Comparison of ENCODE assay signal across 7 cellular contexts in genomic region chr1:224185208-224185607, GRCh38. TPM values are rescaled to one million over a fixed set of nuclear protein-coding genes. Genes with fewer than 3 reads are reported as not detected.
DNase-seq lines count a peak whose midpoint lies in the region; ATAC-seq and TF ChIP-seq lines count a peak whose summit lies in the region.

No MANE protein-coding gene starts in this region.

- no peak for DNase-seq in Calu3
- no peak for DNase-seq in HL-60 (ENCODE audit: low read depth in 1 of 2, low spot score in 1 of 2)
- no peak for DNase-seq in astrocyte of the cerebellum (ENCODE audit: low read depth)
- DNase-seq in neuronal stem cell (ENCODE audit: low spot score), result no peak
- no peak for DNase-seq in NCI-H82 treated with DMSO at 0.1 percent for 48 hours (lab: John Stamatoyannopoulos, UW; ENCODE audit: unreplicated experiment)
- DNase-seq in upper lobe of left lung, result no peak

- H3K9me3 Mint-ChIP-seq in Calu3 (ENCODE audit: low read depth, unreplicated experiment), result no peaks in the 10 kb centered on the region

- H3K27me3 ChIP-seq in HL-60 (ENCODE audit: insufficient read depth, poor library complexity, severe bottlenecking) (no peaks in the 10 kb centered on the region), neuronal stem cell (ENCODE audit: control insufficient read depth in 3 of 3, insufficient read depth in 3 of 3, low read depth in 1 of 3, low read length in 3 of 3) (no peaks in the 10 kb centered on the region), upper lobe of left lung (no peaks in the 10 kb centered on the region)

- no peak overlapping the region for H2AFZ ChIP-seq in neuronal stem cell (ENCODE audit: low read length)

- H3K36me3 ChIP-seq in neuronal stem cell (replicated peaks in 1 of 2; ENCODE audit: control insufficient read depth in 2 of 2, insufficient read depth in 2 of 2, low read length in 2 of 2), result peaks cover 0 to 42% of the 10 kb centered on the region in 2 donors
- peaks cover 0 to 13% (median 0%) of the 10 kb centered on the region in 4 donors for H3K36me3 ChIP-seq in upper lobe of left lung

- H3K14ac ChIP-seq in neuronal stem cell (ENCODE audit: low read length), result no peak overlapping the region

- no peak overlapping the region for H2AK5ac ChIP-seq in neuronal stem cell (ENCODE audit: low read depth, low read length)

- no peak overlapping the region for H2BK12ac ChIP-seq in neuronal stem cell (ENCODE audit: low read length)

- intact Hi-C loops in Calu3 (cut with micrococcal nuclease; ENCODE audit: unreplicated experiment), result no loop called here

- H3K36me3 Mint-ChIP-seq in Calu3 (ENCODE audit: insufficient read depth, unreplicated experiment), result peaks cover 34% of the 10 kb centered on the region

- H3K27ac ChIP-seq in HL-60 (replicated peaks), result no peak overlapping the region
- H3K27ac ChIP-seq in neuronal stem cell (replicated peaks; ENCODE audit: low read length), result no peak overlapping the region
- no peak overlapping the region for H3K27ac ChIP-seq in upper lobe of left lung

- H3K4ac ChIP-seq in neuronal stem cell (ENCODE audit: low read length), result no peak overlapping the region

- no peak for ATAC-seq in GM21360 (IDR thresholded peaks at IDR 0.05; ENCODE audit: unreplicated experiment)
- ATAC-seq in upper lobe of left lung (ENCODE audit: low FRiP score in 2 of 2), result no peak

- peaks cover 4% of the 10 kb centered on the region for H3K79me1 ChIP-seq in neuronal stem cell (ENCODE audit: low read depth, low read length)

- in situ Hi-C loops in astrocyte of the cerebellum (cut with HindIII; ENCODE audit: low sequenced_read_pairs), result no loop called here

- no peak for TF ChIP-seq POLR2A in upper lobe of left lung (IDR thresholded peaks at IDR 0.05)

- H3K4me1 ChIP-seq in neuronal stem cell (ENCODE audit: control insufficient read depth in 2 of 2, insufficient read depth in 1 of 2, low read depth in 1 of 2, low read length in 2 of 2) (peaks cover 4 to 5% of the 10 kb centered on the region in 2 donors), upper lobe of left lung (peaks cover 18 to 28% (median 23%) of the 10 kb centered on the region in 4 donors)

- no peaks in the 10 kb centered on the region for H3K27me3 Mint-ChIP-seq in Calu3 (ENCODE audit: unreplicated experiment)

- no peak overlapping the region for H2BK15ac ChIP-seq in neuronal stem cell (ENCODE audit: low read length)

- H3K4me3 Mint-ChIP-seq in Calu3 (ENCODE audit: low read depth, unreplicated experiment), result peak overlapping the region; percentile 88

- H3K23ac ChIP-seq in neuronal stem cell (ENCODE audit: low read depth, low read length, poor library complexity), result peak overlapping the region; percentile 43

- no peak overlapping the region for H3K4me2 ChIP-seq in neuronal stem cell (ENCODE audit: insufficient read depth, low read length, poor library complexity, severe bottlenecking)

- H4K91ac ChIP-seq in neuronal stem cell (ENCODE audit: low read depth, low read length, poor library complexity), result no peak overlapping the region

- no peak overlapping the region for H2BK5ac ChIP-seq in neuronal stem cell (ENCODE audit: low read length)

- no peak overlapping the region for H2BK120ac ChIP-seq in neuronal stem cell (ENCODE audit: low read depth, low read length)

- H4K8ac ChIP-seq in neuronal stem cell (ENCODE audit: low read depth, low read length), result no peak overlapping the region

- no peak overlapping the region for H3K18ac ChIP-seq in neuronal stem cell (ENCODE audit: low read length)

- H3K9ac ChIP-seq in neuronal stem cell (ENCODE audit: low read depth, low read length, poor library complexity), result no peak overlapping the region

- BruUV-seq in Calu3 (replicated peaks; lab: Mats Ljungman, UMichigan), result no TSS peak

- TF ChIP-seq CTCF in Calu3 (IDR thresholded peaks at IDR 0.05; ENCODE audit: unreplicated experiment) (no peak), HL-60 (IDR thresholded peaks at IDR 0.05; ENCODE audit: insufficient read depth, low read length) (no peak), astrocyte of the cerebellum (IDR thresholded peaks at IDR 0.05; ENCODE audit: low read depth, low read length, missing control alignments) (no peak), upper lobe of left lung (IDR thresholded peaks at IDR 0.05) (no peak)

- H3K4me3 ChIP-seq in HL-60 (replicated peaks; ENCODE audit: insufficient read depth, low read length), result peak overlapping the region; percentile 81
- peak overlapping the region; percentile 7 for H3K4me3 ChIP-seq in astrocyte of the cerebellum (ENCODE audit: low read depth, low read length)
- H3K4me3 ChIP-seq in neuronal stem cell (ENCODE audit: low read length in 2 of 2), result no peak overlapping the region
- no peak overlapping the region for H3K4me3 ChIP-seq in upper lobe of left lung

- no peak for TF ChIP-seq EP300 in upper lobe of left lung (IDR thresholded peaks at IDR 0.05)

- CTCF ChIA-PET in Calu3 (lab: Charles Lee), result no interaction called here

- no CpG with 5 or more reads among the region's 8 CpGs for WGBS in neuronal stem cell (ENCODE audit: extremely low coverage in 2 of 2, insufficient read length in 2 of 2, insufficient replicate concordance in 1 of 2), 2 donors
- 91 to 96% methylated on average over 8 of the region's 8 CpGs for WGBS in upper lobe of left lung, 2 donors

- H3K4me1 Mint-ChIP-seq in Calu3 (ENCODE audit: low read depth, unreplicated experiment), result peaks cover 19% of the 10 kb centered on the region

- H3K27ac Mint-ChIP-seq in Calu3 (ENCODE audit: unreplicated experiment), result no peak overlapping the region

- peaks cover 2 to 26% of the 10 kb centered on the region in 2 donors for H3K9me3 ChIP-seq in neuronal stem cell (replicated peaks in 1 of 2; ENCODE audit: control insufficient read depth in 2 of 2, insufficient read depth in 1 of 2, low read depth in 1 of 2, low read length in 2 of 2)
- H3K9me3 ChIP-seq in upper lobe of left lung, result no peaks in the 10 kb centered on the region

RNA-seq across cellular contexts. Expression of gene DEGS1, which starts 2.2 kb away (rescaled TPM):
- total RNA-seq in Calu3 (2022) (58.1 and 72.5 TPM in 2 replicates), upper lobe of left lung (10 to 100 TPM; 24.3 to 79.2 (median 67.4) TPM)
- 29.5 TPM for polyA plus RNA-seq in neuronal stem cell (2013, experiment 1 of 2)
- 29.2 TPM for polyA plus RNA-seq in neuronal stem cell (2013, experiment 2 of 2)

Comparison
In these comparisons a context has a peak if more than half of its experiments do, and no peak if none do; other contexts are left out.
1. H3K4me3 ChIP-seq: peak in HL-60 (single experiment) and astrocyte of the cerebellum (single experiment); none in neuronal stem cell (0 of 2) and upper lobe of left lung (0 of 4).